ENCODE assay signal across 14 cellular contexts in genomic region chr15:80773122-80773551, GRCh38. TPM values are rescaled to one million over a fixed set of nuclear protein-coding genes. Genes with fewer than 3 reads are reported as not detected.
DNase-seq lines count a peak whose midpoint lies in the region; ATAC-seq and TF ChIP-seq lines count a peak whose summit lies in the region.
"Had no signal": no experiment of that assay in that cellular context is flagged by ENCODE, and none has a peak within 500 bp of the region (broad histone marks: within the 10 kb centered on the region; RNA-seq: fewer than 3 reads in every experiment).

No MANE protein-coding gene starts in this region.

- H3K27me3 ChIP-seq in GM23248 (replicated peaks; ENCODE audit: insufficient read depth), result no peaks in the 10 kb centered on the region
- H3K27me3 ChIP-seq in brain microvascular endothelial cell (replicated peaks), result no peaks in the 10 kb centered on the region
- H3K27me3 ChIP-seq in osteoblast (ENCODE audit: insufficient read depth, low read length), result no peaks in the 10 kb centered on the region

- H3K4me2 ChIP-seq in GM23248 (ENCODE audit: unreplicated experiment) (peak overlapping the region; percentile 19), osteoblast (ENCODE audit: insufficient read depth, low read length) (no peak overlapping the region)
- H3K4me2 ChIP-seq: BLaER1 had no signal

- DNase-seq in GM23248 (peak; percentile 67), NCI-H2227 treated with DMSO at 0.1 percent for 48 hours (lab: John Stamatoyannopoulos, UW) (peak; percentile 29), brain microvascular endothelial cell (peak; percentile 60), osteoblast (ENCODE audit: insufficient read length, low spot score, missing footprints) (peak; percentile 57)
- no peak for DNase-seq in central memory CD4-positive, alpha-beta T cell
- DNase-seq in activated T-cell treated with anti-CD3 and anti-CD28 coated beads, Interleukin-2, amount 50 U/mL, for 48 hours, result no peak
- DNase-seq: activated CD8-positive, alpha-beta memory T cell treated with anti-CD3 and anti-CD28 coated beads, Interleukin-2, amount 50 U/mL, for 4 hours; activated naive CD4-positive, alpha-beta T cell treated with anti-CD3 and anti-CD28 coated beads, Interleukin-2, amount 10 ng/mL, durations not matched to agents 7 days and 5 days; Karpas-422; mesendoderm; NCI-H1694 treated with DMSO at 0.1 percent for 48 hours; retina had no signal

- H4K20me1 ChIP-seq in GM23248 (ENCODE audit: insufficient read depth) (no peaks in the 10 kb centered on the region), osteoblast (ENCODE audit: insufficient read depth, low read length) (no peaks in the 10 kb centered on the region)
- H4K20me1 ChIP-seq: BLaER1 had no signal

- TF ChIP-seq CTCF in brain microvascular endothelial cell (IDR thresholded peaks at IDR 0.05; ENCODE audit: low read depth, low read length, missing control alignments) (no peak), osteoblast (IDR thresholded peaks at IDR 0.05; ENCODE audit: extremely low read depth, low read depth, low read length) (no peak)

- H3K36me3 ChIP-seq in GM23248 (ENCODE audit: low read depth) (no peaks in the 10 kb centered on the region), brain microvascular endothelial cell (replicated peaks) (no peaks in the 10 kb centered on the region), osteoblast (ENCODE audit: insufficient read depth, low read length) (no peaks in the 10 kb centered on the region)
- H3K36me3 ChIP-seq: BLaER1 had no signal

- H2AFZ ChIP-seq in GM23248 (no peak overlapping the region), osteoblast (ENCODE audit: low read length) (no peak overlapping the region)

- H3K27ac ChIP-seq in GM23248 (peak overlapping the region; percentile 29; the same call in 1 of the 2 replicates), brain microvascular endothelial cell (peak overlapping the region; percentile 13), osteoblast (ENCODE audit: low read depth, low read length) (no peak overlapping the region)
- H3K27ac ChIP-seq: BLaER1 had no signal

- WGBS in GM23248 (ENCODE audit: low coverage in 1 of 2, low lambda C conversion rate in 2 of 2, missing lambda C conversion rate in 2 of 2), 2 experiments, result 39 to 40% methylated on average over 8 of the region's 8 CpGs

- H3K4me3 ChIP-seq in GM23248 (0 out of 2 replicates have a peak overlapping the region, but pooled peaks have one; percentile 7), brain microvascular endothelial cell (ENCODE audit: low read depth, low read length) (no peak overlapping the region), osteoblast (ENCODE audit: insufficient read depth, low read length) (no peak overlapping the region)
- H3K4me3 ChIP-seq: BLaER1 had no signal

- no peaks in the 10 kb centered on the region for H3K9me3 ChIP-seq in GM23248 (ENCODE audit: low read depth)
- H3K9me3 ChIP-seq in osteoblast (ENCODE audit: low read depth, low read length), result no peaks in the 10 kb centered on the region
- H3K9me3 ChIP-seq: BLaER1 had no signal

- H3F3A ChIP-seq in GM23248 (ENCODE audit: insufficient read depth), result peaks cover 36% of the 10 kb centered on the region

- H3K9ac ChIP-seq in GM23248, result no peak overlapping the region
- H3K9ac ChIP-seq: BLaER1 had no signal

- no peaks in the 10 kb centered on the region for H3K79me2 ChIP-seq in GM23248 (ENCODE audit: insufficient read depth)
- H3K79me2 ChIP-seq in osteoblast (ENCODE audit: insufficient read depth, low read length), result no peaks in the 10 kb centered on the region

- peaks cover 23% of the 10 kb centered on the region for H3K4me1 ChIP-seq in GM23248 (ENCODE audit: insufficient read depth)
- H3K4me1 ChIP-seq in osteoblast (ENCODE audit: insufficient read depth, low read length), result peaks cover 21% of the 10 kb centered on the region
- H3K4me1 ChIP-seq: BLaER1 had no signal

- in situ Hi-C loops in GM23248 (cut with MboI), result loop anchor here (10.0 kb wide), 1 partner anchor 208 kb away; no protein-coding TSS in a partner anchor
- in situ Hi-C loops in brain microvascular endothelial cell (cut with HindIII; ENCODE audit: low pct_ligation_motif_present, low sequenced_read_pairs), result no loop called here

- H3K9me2 ChIP-seq in GM23248 (ENCODE audit: insufficient read depth), result no peaks in the 10 kb centered on the region

- ATAC-seq in HG02571 (IDR thresholded peaks at IDR 0.05; ENCODE audit: unreplicated experiment), result no peak

RNA-seq across cellular contexts. Expression of gene CEMIP, which starts 6.0 kb away (rescaled TPM):
- total RNA-seq in GM23248 (2014; rRNA removed; shearing (Covaris generic)), result 213 and 232 TPM in 2 replicates
- 134 and 137 TPM in 2 replicates for polyA plus RNA-seq in GM23248 (2016; fragmentation: Nextera tagmentation; extraction: Ambion mirVana)
- 579 and 687 TPM in 2 replicates for total RNA-seq in osteoblast

Comparison
In these comparisons a context has a peak if more than half of its experiments do, and no peak if none do; other contexts are left out.
1. DNase-seq: peak in GM23248 (single experiment), NCI-H2227 treated with DMSO at 0.1 percent for 48 hours (single experiment), brain microvascular endothelial cell (single experiment) and osteoblast (single experiment); none in central memory CD4-positive, alpha-beta T cell (single experiment) and activated T-cell treated with anti-CD3 and anti-CD28 coated beads, Interleukin-2, amount 50 U/mL, for 48 hours (0 of 2).